Comparison of ENCODE assay signal across 36 cellular contexts in genomic region chr1:224090116-224090515, GRCh38.
"Had no signal": no experiment of that assay in that cellular context is flagged by ENCODE, and none has a peak within 500 bp of the region (broad histone marks: within the 10 kb centered on the region; RNA-seq: fewer than 3 reads in every experiment).

No MANE protein-coding gene starts in this region.

- H3K36me3 Mint-ChIP-seq: activated CD4-positive, alpha-beta memory T cell treated with anti-CD3 and anti-CD28 coated beads for 36 hours; activated CD8-positive, alpha-beta memory T cell treated with anti-CD3 and anti-CD28 coated beads, Interleukin-2, amount 10 ng/mL, durations not matched to agents 7 days and 5 days; activated naive CD4-positive, alpha-beta T cell treated with anti-CD3 and anti-CD28 coated beads, Interleukin-2, amount 50 U/mL, for 24 hours; activated naive CD8-positive, alpha-beta T cell treated with anti-CD3 and anti-CD28 coated beads for 36 hours had no signal

- ATAC-seq: activated CD4-positive, alpha-beta T cell treated with anti-CD3 and anti-CD28 coated beads for 36 hours; activated CD8-positive, alpha-beta memory T cell treated with anti-CD3 and anti-CD28 coated beads, Interleukin-2, amount 10 ng/mL, durations not matched to agents 7 days and 5 days; activated CD8-positive, alpha-beta T cell treated with anti-CD3 and anti-CD28 coated beads, Interleukin-2, amount 10 ng/mL, durations not matched to agents 7 days and 5 days; activated naive CD8-positive, alpha-beta T cell treated with anti-CD3 and anti-CD28 coated beads, Interleukin-2, amount 50 U/mL, for 24 hours; body of pancreas; foreskin keratinocyte; gastrocnemius medialis; heart left ventricle; T-helper 17 cell had no signal

- H3K27me3 ChIP-seq: adrenal gland, body of pancreas had no signal

- H3K27ac ChIP-seq: adrenal gland, body of pancreas, coronary artery, esophagus muscularis mucosa, foreskin keratinocyte, gastrocnemius medialis, heart left ventricle had no signal

- H3K36me3 ChIP-seq: adrenal gland, esophagus muscularis mucosa, gastrocnemius medialis, heart left ventricle had no signal

- H3K9me3 Mint-ChIP-seq: activated CD4-positive, alpha-beta memory T cell treated with anti-CD3 and anti-CD28 coated beads for 36 hours; activated CD4-positive, alpha-beta T cell treated with anti-CD3 and anti-CD28 coated beads, Interleukin-2, amount 10 ng/mL, durations not matched to agents 24 days and 14 days; activated naive CD4-positive, alpha-beta T cell treated with anti-CD3 and anti-CD28 coated beads for 36 hours; activated naive CD4-positive, alpha-beta T cell treated with anti-CD3 and anti-CD28 coated beads, Interleukin-2, amount 50 U/mL, for 24 hours; activated naive CD8-positive, alpha-beta T cell treated with anti-CD3 and anti-CD28 coated beads for 36 hours; activated naive CD8-positive, alpha-beta T cell treated with anti-CD3 and anti-CD28 coated beads, Interleukin-2, amount 50 U/mL, for 24 hours; activated T-helper 1 cell treated with anti-CD3 and anti-CD28 coated beads, Interleukin-12 subunit alpha, Interleukin-12 subunit beta, Interleukin-2, Interleukin-4 antibody, amounts not matched to agents 30 ng/mL and 10 ng/mL and 1 ng/mL, durations not matched to agents 14 hours and 24 hours and 36 hours; activated T-helper 2 cell treated with anti-CD3 and anti-CD28 coated beads, Interferon-gamma antibody, Interleukin-2, Interleukin-4, amounts not matched to agents 10 μg/mL and 5 μg/mL and 100 μg/mL, durations not matched to agents 14 hours and 24 hours and 36 hours; dendritic cell treated with granulocyte-macrophage colony-stimulating factor and Interleukin-4, amounts not matched to agents 40 ng/mL and 50 ng/mL, for 4 days; T-helper 2 cell treated with Interferon-gamma antibody and Interleukin-4, amounts not matched to agents 5 μg/mL and 100 μg/mL, for 36 hours had no signal

- H3K27ac Mint-ChIP-seq: activated CD4-positive, alpha-beta memory T cell treated with anti-CD3 and anti-CD28 coated beads for 36 hours; activated CD4-positive, alpha-beta T cell treated with anti-CD3 and anti-CD28 coated beads for 36 hours; activated CD4-positive, alpha-beta T cell treated with anti-CD3 and anti-CD28 coated beads, Interleukin-2, amount 10 ng/mL, durations not matched to agents 24 days and 14 days; activated CD8-positive, alpha-beta memory T cell treated with anti-CD3 and anti-CD28 coated beads, Interleukin-2, amount 10 ng/mL, durations not matched to agents 7 days and 5 days; activated CD8-positive, alpha-beta T cell treated with anti-CD3 and anti-CD28 coated beads, Interleukin-2, amount 10 ng/mL, durations not matched to agents 7 days and 5 days; activated naive CD4-positive, alpha-beta T cell treated with anti-CD3 and anti-CD28 coated beads for 36 hours; activated naive CD4-positive, alpha-beta T cell treated with anti-CD3 and anti-CD28 coated beads, Interleukin-2, amount 50 U/mL, for 24 hours; activated naive CD8-positive, alpha-beta T cell treated with anti-CD3 and anti-CD28 coated beads for 36 hours; activated naive CD8-positive, alpha-beta T cell treated with anti-CD3 and anti-CD28 coated beads, Interleukin-2, amount 50 U/mL, for 24 hours; activated T-helper 1 cell treated with anti-CD3 and anti-CD28 coated beads, Interleukin-12 subunit alpha, Interleukin-12 subunit beta, Interleukin-2, Interleukin-4 antibody, amounts not matched to agents 30 ng/mL and 10 ng/mL and 1 ng/mL, durations not matched to agents 14 hours and 24 hours and 36 hours; activated T-helper 2 cell treated with anti-CD3 and anti-CD28 coated beads, Interferon-gamma antibody, Interleukin-2, Interleukin-4, amounts not matched to agents 10 μg/mL and 5 μg/mL and 100 μg/mL, durations not matched to agents 14 hours and 24 hours and 36 hours; dendritic cell treated with granulocyte-macrophage colony-stimulating factor and Interleukin-4, amounts not matched to agents 40 ng/mL and 50 ng/mL, for 4 days; T-helper 17 cell; T-helper 2 cell treated with Interferon-gamma antibody and Interleukin-4, amounts not matched to agents 5 μg/mL and 100 μg/mL, for 36 hours had no signal

- H3K4me3 ChIP-seq: adrenal gland, body of pancreas, coronary artery, esophagus muscularis mucosa, gastrocnemius medialis, heart left ventricle had no signal

- H3K4me1 ChIP-seq: adrenal gland, body of pancreas, esophagus muscularis mucosa, foreskin keratinocyte, gastrocnemius medialis, heart left ventricle had no signal

- DNase-seq: activated CD4-positive, alpha-beta memory T cell treated with anti-CD3 and anti-CD28 coated beads for 36 hours; activated CD4-positive, alpha-beta T cell treated with anti-CD3 and anti-CD28 coated beads for 36 hours; activated CD4-positive, alpha-beta T cell treated with anti-CD3 and anti-CD28 coated beads, Interleukin-2, amount 10 ng/mL, durations not matched to agents 24 days and 14 days; activated CD4-positive, CD25-positive, alpha-beta regulatory T cell; activated CD4-positive, CD25-positive, alpha-beta regulatory T cell treated with anti-CD3 and anti-CD28 coated beads, Interleukin-2, amount 50 U/mL, for 72 hours; activated CD8-positive, alpha-beta memory T cell treated with anti-CD3 and anti-CD28 coated beads, Interleukin-2, amount 10 ng/mL, durations not matched to agents 7 days and 5 days; activated CD8-positive, alpha-beta memory T cell treated with anti-CD3 and anti-CD28 coated beads, Interleukin-2, amount 50 U/mL, for 4 hours; activated CD8-positive, alpha-beta T cell treated with anti-CD3 and anti-CD28 coated beads, Interleukin-2, amount 10 ng/mL, durations not matched to agents 7 days and 5 days; activated effector memory CD4-positive, alpha-beta T cell treated with anti-CD3 and anti-CD28 coated beads, Interleukin-2, amount 50 U/mL, for 16 hours; activated naive CD4-positive, alpha-beta T cell treated with anti-CD3 and anti-CD28 coated beads for 36 hours; activated naive CD8-positive, alpha-beta T cell treated with anti-CD3 and anti-CD28 coated beads for 36 hours; activated naive CD8-positive, alpha-beta T cell treated with anti-CD3 and anti-CD28 coated beads, Interleukin-2, amount 50 U/mL, for 24 hours; activated T-cell treated with anti-CD3 and anti-CD28 coated beads, Interleukin-2, amount 50 U/mL, for 1 hour; activated T-cell treated with anti-CD3 and anti-CD28 coated beads, Interleukin-2, amount 50 U/mL, for 48 hours; adrenal gland; amygdala; aorta; body of pancreas; caudate nucleus; cerebellar nuclear complex; effector CD8-positive, alpha-beta T cell; foreskin keratinocyte; gastrocnemius medialis; glutamatergic neuron; heart left ventricle; T-helper 1 cell; T-helper 17 cell; T1000 had no signal

- H3K4me3 Mint-ChIP-seq: activated CD4-positive, alpha-beta memory T cell treated with anti-CD3 and anti-CD28 coated beads for 36 hours; activated CD4-positive, alpha-beta T cell treated with anti-CD3 and anti-CD28 coated beads for 36 hours; activated CD4-positive, alpha-beta T cell treated with anti-CD3 and anti-CD28 coated beads, Interleukin-2, amount 10 ng/mL, durations not matched to agents 24 days and 14 days; activated CD8-positive, alpha-beta memory T cell treated with anti-CD3 and anti-CD28 coated beads, Interleukin-2, amount 10 ng/mL, durations not matched to agents 7 days and 5 days; activated CD8-positive, alpha-beta T cell treated with anti-CD3 and anti-CD28 coated beads, Interleukin-2, amount 10 ng/mL, durations not matched to agents 7 days and 5 days; activated naive CD4-positive, alpha-beta T cell treated with anti-CD3 and anti-CD28 coated beads for 36 hours; activated naive CD4-positive, alpha-beta T cell treated with anti-CD3 and anti-CD28 coated beads, Interleukin-2, amount 50 U/mL, for 24 hours; activated naive CD8-positive, alpha-beta T cell treated with anti-CD3 and anti-CD28 coated beads for 36 hours; activated naive CD8-positive, alpha-beta T cell treated with anti-CD3 and anti-CD28 coated beads, Interleukin-2, amount 50 U/mL, for 24 hours; activated T-helper 1 cell treated with anti-CD3 and anti-CD28 coated beads, Interleukin-12 subunit alpha, Interleukin-12 subunit beta, Interleukin-2, Interleukin-4 antibody, amounts not matched to agents 30 ng/mL and 10 ng/mL and 1 ng/mL, durations not matched to agents 14 hours and 24 hours and 36 hours; dendritic cell treated with granulocyte-macrophage colony-stimulating factor and Interleukin-4, amounts not matched to agents 40 ng/mL and 50 ng/mL, for 4 days; T-helper 17 cell; T-helper 2 cell treated with Interferon-gamma antibody and Interleukin-4, amounts not matched to agents 5 μg/mL and 100 μg/mL, for 36 hours had no signal

- H3K9me3 ChIP-seq: adrenal gland, body of pancreas, esophagus muscularis mucosa, gastrocnemius medialis, heart left ventricle had no signal

- H3K4me1 Mint-ChIP-seq: activated CD4-positive, alpha-beta T cell treated with anti-CD3 and anti-CD28 coated beads for 36 hours; activated CD4-positive, alpha-beta T cell treated with anti-CD3 and anti-CD28 coated beads, Interleukin-2, amount 10 ng/mL, durations not matched to agents 24 days and 14 days; activated CD8-positive, alpha-beta memory T cell treated with anti-CD3 and anti-CD28 coated beads, Interleukin-2, amount 10 ng/mL, durations not matched to agents 7 days and 5 days; activated naive CD4-positive, alpha-beta T cell treated with anti-CD3 and anti-CD28 coated beads, Interleukin-2, amount 50 U/mL, for 24 hours; activated naive CD8-positive, alpha-beta T cell treated with anti-CD3 and anti-CD28 coated beads for 36 hours; activated naive CD8-positive, alpha-beta T cell treated with anti-CD3 and anti-CD28 coated beads, Interleukin-2, amount 50 U/mL, for 24 hours; T-helper 17 cell had no signal

- FAIRE-seq: endometrium had no signal
